ENCODE assay signal across 1 cellular context in genomic region chr9:124652994-124653393, GRCh38.
TF ChIP-seq lines count a peak whose summit lies in the region.

No MANE protein-coding gene starts in this region.

TF ChIP-seq in HCT116, 20 proteins besides CTCF, POLR2A, EP300 and RAD21 (continued from another document):
- TF ChIP-seq ZBTB33 (IDR thresholded peaks at IDR 0.05; ENCODE audit: extremely low read depth, insufficient replicate concordance, low read length), result no peak
- no peak for TF ChIP-seq ATF3 (IDR thresholded peaks at IDR 0.05)
- no peak for TF ChIP-seq EZH2 (IDR thresholded peaks at IDR 0.05)
- no peak for TF ChIP-seq TCF7L2 (IDR thresholded peaks at IDR 0.05; ENCODE audit: borderline replicate concordance, extremely low read depth, insufficient read depth, insufficient read length)
TF ChIP-seq in HCT116: peak in this region for 0.
